Comparison of ENCODE assay signal across 35 cellular contexts in genomic region chr7:68218461-68218860, GRCh38.
DNase-seq lines count a peak whose midpoint lies in the region; ATAC-seq and TF ChIP-seq lines count a peak whose summit lies in the region.
"Had no signal": no experiment of that assay in that cellular context is flagged by ENCODE, and none has a peak within 500 bp of the region (broad histone marks: within the 10 kb centered on the region; RNA-seq: fewer than 3 reads in every experiment).

No MANE protein-coding gene starts in this region.

- H4K5ac ChIP-seq in mesendoderm (ENCODE audit: low read length) = no peak overlapping the region

- no peak overlapping the region for H3K18ac ChIP-seq in mesendoderm (ENCODE audit: low read length)

- no peak for TF ChIP-seq POLR2A in spleen (IDR thresholded peaks at IDR 0.05)

- H3K56ac ChIP-seq in mesendoderm (ENCODE audit: low read length) = no peak overlapping the region

- H3K4ac ChIP-seq in mesendoderm (ENCODE audit: low read depth, low read length) = no peak overlapping the region

- H3K27ac Mint-ChIP-seq in endodermal cell = no peak overlapping the region
- H3K27ac Mint-ChIP-seq: B cell; CD14-positive monocyte; CD4-positive, alpha-beta memory T cell; CD4-positive, alpha-beta T cell; CD4-positive, CD25-positive, alpha-beta regulatory T cell; CD8-positive, alpha-beta memory T cell; CD8-positive, alpha-beta T cell had no signal

- H3K79me2 ChIP-seq in mesendoderm (ENCODE audit: control insufficient read depth, insufficient read depth, low read length) = no peaks in the 10 kb centered on the region

- no peak overlapping the region for H2AK5ac ChIP-seq in mesendoderm (ENCODE audit: low read length)

- no peak overlapping the region for H2BK5ac ChIP-seq in mesendoderm (ENCODE audit: low read length)

- no peak for TF ChIP-seq CTCF in endodermal cell (conservative IDR thresholded peaks at IDR 0.05)
- TF ChIP-seq CTCF in spleen (IDR thresholded peaks at IDR 0.05 in 8 of 11, conservative IDR thresholded peaks at IDR 0.05 in 3 of 11) = no peak

- no peak overlapping the region for H3K23ac ChIP-seq in mesendoderm (ENCODE audit: low read length)

- intact Hi-C loops in spleen (cut with DNase I; ENCODE audit: low total_unique reads) = no loop called here

- H4K8ac ChIP-seq in mesendoderm (ENCODE audit: low read depth, low read length) = no peak overlapping the region

- H2BK15ac ChIP-seq in mesendoderm (replicated peaks; ENCODE audit: low read depth) = no peak overlapping the region

- no peak overlapping the region for H3K27ac ChIP-seq in endodermal cell (ENCODE audit: low read depth, low read length)
- H3K27ac ChIP-seq in mesendoderm (ENCODE audit: low read depth, low read length) = no peak overlapping the region
- no peak overlapping the region for H3K27ac ChIP-seq in spleen
- H3K27ac ChIP-seq: 22Rv1; A549; BLaER1; BLaER1 treated with 17β-estradiol and CSF1 and Interleukin-3, amounts not matched to agents 10 nM and 100 nM; C4-2B had no signal

- H3K4me3 Mint-ChIP-seq in endodermal cell = no peak overlapping the region
- H3K4me3 Mint-ChIP-seq: B cell; CD14-positive monocyte; CD4-positive, alpha-beta memory T cell; CD4-positive, alpha-beta T cell; CD4-positive, CD25-positive, alpha-beta regulatory T cell; CD8-positive, alpha-beta memory T cell; CD8-positive, alpha-beta T cell had no signal

- peak; percentile 73 for DNase-seq in ELF-1 (ENCODE audit: low read depth, low spot score)
- DNase-seq in endodermal cell = no peak
- DNase-seq in mesendoderm = peak; percentile 60
- peak; percentile 3 for DNase-seq in spleen
- no peak for DNase-seq in medulla oblongata (ENCODE audit: extremely low spot score)
- DNase-seq in activated CD4-positive, alpha-beta T cell treated with anti-CD3 and anti-CD28 coated beads, Interleukin-2, amount 50 U/mL, for 48 hours = no peak
- DNase-seq: 8988T; ACHN; AML-193; BE2C; C1 segment of cervical spinal cord; Caco-2; Calu3; CD4-positive, alpha-beta memory T cell; CD4-positive, alpha-beta T cell; CD4-positive, CD25-positive, alpha-beta regulatory T cell; CD8-positive, alpha-beta memory T cell; CD8-positive, alpha-beta T cell; COR-L47; DMS 273 treated with DMSO at 0.1 percent for 48 hours; DMS153; DMS53; DMS79; DMS79 treated with DMSO at 0.1 percent for 48 hours; DND-41; EL had no signal

- H3K27me3 ChIP-seq in endodermal cell (ENCODE audit: control insufficient read depth, insufficient read depth, low read length, poor library complexity, severe bottlenecking) (no peaks in the 10 kb centered on the region), mesendoderm (ENCODE audit: insufficient read depth, low read length, poor library complexity) (no peaks in the 10 kb centered on the region), spleen (replicated peaks in 1 of 7) (no peaks in the 10 kb centered on the region)
- H3K27me3 ChIP-seq: BE2C; BLaER1; BLaER1 treated with 17β-estradiol and CSF1 and Interleukin-3, amounts not matched to agents 10 nM and 100 nM had no signal

- H3K9me3 Mint-ChIP-seq in endodermal cell = peaks cover 17% of the 10 kb centered on the region

- H3K79me1 ChIP-seq in mesendoderm (ENCODE audit: low read length) = no peaks in the 10 kb centered on the region

- H3K9ac ChIP-seq in endodermal cell (ENCODE audit: extremely low read depth, low read length, poor library complexity, severe bottlenecking) (no peak overlapping the region), mesendoderm (ENCODE audit: low read length) (no peak overlapping the region)
- H3K9ac ChIP-seq: BLaER1; BLaER1 treated with 17β-estradiol and CSF1 and Interleukin-3, amounts not matched to agents 10 nM and 100 nM had no signal

- no peak overlapping the region for H2BK120ac ChIP-seq in mesendoderm (ENCODE audit: low read depth, low read length)

- peaks cover 29% of the 10 kb centered on the region for H3K9me3 ChIP-seq in endodermal cell (ENCODE audit: control insufficient read depth, low read length)
- peaks cover 0 to 36% (median 0%) of the 10 kb centered on the region in 8 donors for H3K9me3 ChIP-seq in spleen
- H3K9me3 ChIP-seq: BE2C; BLaER1; BLaER1 treated with 17β-estradiol and CSF1 and Interleukin-3, amounts not matched to agents 10 nM and 100 nM; Caco-2 had no signal

- H3K4me2 ChIP-seq in mesendoderm (ENCODE audit: low read length) = no peak overlapping the region
- H3K4me2 ChIP-seq: A549; BLaER1; BLaER1 treated with 17β-estradiol and CSF1 and Interleukin-3, amounts not matched to agents 10 nM and 100 nM had no signal

- H3K4me1 Mint-ChIP-seq in endodermal cell = no peaks in the 10 kb centered on the region
- H3K4me1 Mint-ChIP-seq: B cell; CD14-positive monocyte; CD4-positive, alpha-beta memory T cell; CD4-positive, CD25-positive, alpha-beta regulatory T cell; CD8-positive, alpha-beta memory T cell had no signal

- WGBS in endodermal cell (ENCODE audit: insufficient coverage in 1 of 2, insufficient read length in 1 of 2), 2 experiments = 82 to 100% methylated on average over 1 of the region's 1 CpG
- no CpG with 5 or more reads among the region's 1 CpG for WGBS in mesendoderm (ENCODE audit: extremely low coverage, insufficient coverage, low lambda C conversion rate)
- 59 to 72% (median 71%) methylated on average over 1 of the region's 1 CpG for whole genome bisulfite sequencing in spleen, 5 donors

- peak overlapping the region; percentile 70 for H3K4me3 ChIP-seq in endodermal cell (ENCODE audit: low read length)
- no peak overlapping the region for H3K4me3 ChIP-seq in mesendoderm (ENCODE audit: low read length)
- H3K4me3 ChIP-seq in spleen = no peak overlapping the region
- H3K4me3 ChIP-seq: A549; BLaER1; BLaER1 treated with 17β-estradiol and CSF1 and Interleukin-3, amounts not matched to agents 10 nM and 100 nM had no signal

- no peaks in the 10 kb centered on the region for H3K4me1 ChIP-seq in endodermal cell (ENCODE audit: control insufficient read depth, insufficient read depth, low read length)
- no peaks in the 10 kb centered on the region for H3K4me1 ChIP-seq in mesendoderm (ENCODE audit: control insufficient read depth, low read depth, low read length)
- no peaks in the 10 kb centered on the region for H3K4me1 ChIP-seq in spleen
- H3K4me1 ChIP-seq: A549; BLaER1; BLaER1 treated with 17β-estradiol and CSF1 and Interleukin-3, amounts not matched to agents 10 nM and 100 nM; Caco-2 had no signal

- peaks cover 7% of the 10 kb centered on the region for H3K36me3 Mint-ChIP-seq in endodermal cell (ENCODE audit: low read depth)
- H3K36me3 Mint-ChIP-seq: CD14-positive monocyte; CD4-positive, alpha-beta memory T cell; CD4-positive, CD25-positive, alpha-beta regulatory T cell; CD8-positive, alpha-beta memory T cell; CD8-positive, alpha-beta T cell had no signal

- ATAC-seq in HG03354 (IDR thresholded peaks at IDR 0.05; ENCODE audit: poor library complexity, severe bottlenecking, unreplicated experiment) = no peak
- no peak for ATAC-seq in GM19455 (IDR thresholded peaks at IDR 0.05; ENCODE audit: unreplicated experiment)
- ATAC-seq: A549; CD8-positive, alpha-beta T cell had no signal

- H3K36me3 ChIP-seq in endodermal cell (ENCODE audit: control insufficient read depth, insufficient read depth, low read length) (no peaks in the 10 kb centered on the region), mesendoderm (ENCODE audit: control insufficient read depth, insufficient read depth, low read length) (no peaks in the 10 kb centered on the region), spleen (no peaks in the 10 kb centered on the region)
- H3K36me3 ChIP-seq: BE2C; BLaER1; BLaER1 treated with 17β-estradiol and CSF1 and Interleukin-3, amounts not matched to agents 10 nM and 100 nM had no signal

- H3K27me3 Mint-ChIP-seq in endodermal cell (ENCODE audit: insufficient read depth) = no peaks in the 10 kb centered on the region
- H3K27me3 Mint-ChIP-seq: B cell; CD4-positive, alpha-beta memory T cell; CD4-positive, alpha-beta T cell; CD4-positive, CD25-positive, alpha-beta regulatory T cell; CD8-positive, alpha-beta memory T cell had no signal

Comparison
In these comparisons a context has a peak if more than half of its experiments do, and no peak if none do; other contexts are left out.
1. DNase-seq: peak in ELF-1 (single experiment), mesendoderm (single experiment) and spleen (single experiment); none in endodermal cell (single experiment), medulla oblongata (single experiment) and activated CD4-positive, alpha-beta T cell treated with anti-CD3 and anti-CD28 coated beads, Interleukin-2, amount 50 U/mL, for 48 hours (0 of 2).